ENCODE assay signal across 8 cellular contexts in the genomic region with DNA sequence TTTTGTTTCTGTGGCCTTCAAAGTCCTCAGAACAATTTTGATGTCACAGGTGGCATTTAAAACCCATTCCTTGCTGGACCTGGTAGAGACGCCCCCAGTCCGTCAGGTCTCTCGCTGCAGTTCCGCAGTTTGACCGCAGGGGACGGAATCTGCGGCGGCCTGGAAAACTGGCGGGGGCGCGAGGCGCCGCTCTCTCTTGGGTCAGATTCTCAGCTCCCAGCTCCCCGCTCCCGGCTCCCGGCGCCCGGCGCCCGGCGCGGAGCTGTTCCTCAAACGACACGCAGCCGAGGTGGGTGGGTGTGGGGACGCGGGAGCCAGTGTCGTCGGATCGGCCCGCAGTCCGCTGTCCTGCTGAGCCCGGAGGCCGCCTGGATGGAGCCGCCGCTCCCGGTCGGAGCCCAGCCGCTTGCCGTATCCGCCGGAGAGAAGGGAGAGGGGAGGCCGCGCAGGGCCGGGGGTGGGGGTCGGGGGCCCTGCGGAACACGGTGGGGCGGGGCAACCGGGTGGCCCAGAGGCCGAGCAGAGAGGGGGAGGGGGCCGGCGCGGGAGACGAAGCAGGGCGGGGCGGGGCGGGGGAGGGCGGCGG. TPM values are rescaled to one million over a fixed set of nuclear protein-coding genes. Genes with fewer than 3 reads are reported as not detected.
A peak's percentile ranks its signal among the peaks of the same experiment; 100 is the strongest.
DNase-seq lines count a peak whose midpoint lies in the region; ATAC-seq, FAIRE-seq and TF ChIP-seq lines count a peak whose summit lies in the region.

A gene (plus strand): TSS at position 192 of the 586 bp plus-strand sequence. CDS start 181 bp downstream, at position 373.

- no peak within 1 kb of the TSS for H3K27ac Mint-ChIP-seq in activated naive CD8-positive, alpha-beta T cell treated with anti-CD3 and anti-CD28 coated beads for 36 hours

- 20 to 41% (median 23%) methylated on average over 25 to 51 of the region's 60 CpGs for WGBS in ovary, 3 donors

- peak; percentile 63 for TF ChIP-seq CTCF in RWPE2 (IDR thresholded peaks at IDR 0.05; ENCODE audit: poor library complexity, severe bottlenecking)
- peak; percentile 19 to 82 (median 69) for TF ChIP-seq CTCF in ovary (IDR thresholded peaks at IDR 0.05)
- TF ChIP-seq CTCF in vagina (IDR thresholded peaks at IDR 0.05), result peak in 2 of 3 experiments; percentile 19 to 47

- H3K9me3 ChIP-seq in RWPE2 (ENCODE audit: severe bottlenecking) (no peaks in the 10 kb centered on the region), ovary (no peaks in the 10 kb centered on the region), vagina (no peaks in the 10 kb centered on the region)

- H3K27ac ChIP-seq in RWPE2 (ENCODE audit: poor library complexity, severe bottlenecking) (no peak within 1 kb of the TSS), ovary (peak within 1 kb of the TSS; percentile 72 to 86), vagina (peak within 1 kb of the TSS; percentile 70)

- H3K36me3 ChIP-seq in RWPE2 (ENCODE audit: low read depth) (peaks cover 5% of the 10 kb centered on the region), ovary (no peaks in the 10 kb centered on the region), vagina (no peaks in the 10 kb centered on the region)

- peak; percentile 5 for DNase-seq in KG1 (lab: John Stamatoyannopoulos, UW)
- DNase-seq in RWPE2 (ENCODE audit: low spot score), result peak; percentile 45
- peak; percentile 62 for DNase-seq in activated naive CD8-positive, alpha-beta T cell treated with anti-CD3 and anti-CD28 coated beads for 36 hours
- DNase-seq in Right ventricle myocardium inferior (ENCODE audit: missing footprints), result peak; percentile 85
- peak; percentile 68 to 81 (median 71) for DNase-seq in ovary
- no peak for DNase-seq in vagina (ENCODE audit: extremely low spot score in 2 of 2)

- TF ChIP-seq EP300 in ovary (IDR thresholded peaks at IDR 0.05), result no peak

- peaks cover 1% of the 10 kb centered on the region for H3K36me3 Mint-ChIP-seq in activated naive CD8-positive, alpha-beta T cell treated with anti-CD3 and anti-CD28 coated beads for 36 hours

- ATAC-seq in GM21737 (IDR thresholded peaks at IDR 0.05; ENCODE audit: unreplicated experiment) (peak; percentile 97), RWPE2 (ENCODE audit: low read depth) (peak; percentile 94), Right ventricle myocardium inferior (peak; percentile 95)

- H3K4me3 ChIP-seq in RWPE2 (ENCODE audit: severe bottlenecking), result peak within 1 kb of the TSS; percentile 61
- peak within 1 kb of the TSS; percentile 55 for H3K4me3 ChIP-seq in ovary
- H3K4me3 ChIP-seq in vagina, result peak within 1 kb of the TSS; percentile 56 to 63

- H3K4me1 ChIP-seq in RWPE2 (ENCODE audit: insufficient read depth, poor library complexity, severe bottlenecking) (no peaks in the 10 kb centered on the region), ovary (ENCODE audit: insufficient read depth) (no peaks in the 10 kb centered on the region), vagina (no peaks in the 10 kb centered on the region)

- H3K27me3 ChIP-seq in RWPE2 (ENCODE audit: insufficient read depth, poor library complexity, severe bottlenecking), result no peaks in the 10 kb centered on the region
- H3K27me3 ChIP-seq in ovary, result no peaks in the 10 kb centered on the region
- H3K27me3 ChIP-seq in vagina, result no peaks in the 10 kb centered on the region

- H3K9me3 Mint-ChIP-seq in activated naive CD8-positive, alpha-beta T cell treated with anti-CD3 and anti-CD28 coated beads for 36 hours, result no peaks in the 10 kb centered on the region

- intact Hi-C loops in Right ventricle myocardium inferior (cut with DNase I) (no loop called here), ovary (cut with DNase I) (no loop called here), vagina (cut with DNase I) (no loop called here)

- TF ChIP-seq POLR2A in ovary (IDR thresholded peaks at IDR 0.05) (no peak), vagina (IDR thresholded peaks at IDR 0.05) (no peak)

- H3K4me1 Mint-ChIP-seq in activated naive CD8-positive, alpha-beta T cell treated with anti-CD3 and anti-CD28 coated beads for 36 hours, result peaks cover 7% of the 10 kb centered on the region

- H3K27me3 Mint-ChIP-seq in activated naive CD8-positive, alpha-beta T cell treated with anti-CD3 and anti-CD28 coated beads for 36 hours, result no peaks in the 10 kb centered on the region

- peak; percentile 19 for FAIRE-seq in G401.6 (lab: Jason Lieb, UNC)

- peak within 1 kb of the TSS; percentile 70 for H3K4me3 Mint-ChIP-seq in activated naive CD8-positive, alpha-beta T cell treated with anti-CD3 and anti-CD28 coated beads for 36 hours

RNA-seq across cellular contexts. Expression of the gene that starts here (rescaled TPM):
- total RNA-seq in activated naive CD8-positive, alpha-beta T cell treated with anti-CD3 and anti-CD28 coated beads for 36 hours, result 1 to 10 TPM; 3.9 to 4.0 TPM
- 9.3 TPM for total RNA-seq in Right ventricle myocardium inferior
- 10 to 100 TPM; 14.8 to 54.8 (median 32.5) TPM for total RNA-seq in ovary
- polyA plus RNA-seq in ovary, result 10 to 100 TPM; 23.3 to 49.8 TPM
- 14.5 TPM for total RNA-seq in vagina

Comparison
In these comparisons a context has a peak if more than half of its experiments do, and no peak if none do; other contexts are left out.
1. DNase-seq: peak in KG1 (single experiment), RWPE2 (single experiment), activated naive CD8-positive, alpha-beta T cell treated with anti-CD3 and anti-CD28 coated beads for 36 hours (single experiment), Right ventricle myocardium inferior (single experiment) and ovary (5 of 5); none in vagina (0 of 2).
2. Peak in every context shown above with its lines, with median percentiles within 50 percentile points of each other: ATAC-seq, H3K4me3 ChIP-seq and CTCF ChIP-seq.